1 cellular context compared by ENCODE assay signal in genomic region chr20:51760905-51761544, GRCh38.
A peak's percentile ranks its signal among the peaks of the same experiment; 100 is the strongest.
TF ChIP-seq lines count a peak whose summit lies in the region.

No MANE protein-coding gene starts in this region.

TF ChIP-seq in HepG2, 621 proteins besides CTCF, POLR2A, EP300 and RAD21 (continued from another document and continues in another):
- TF ChIP-seq, protein P1, sequence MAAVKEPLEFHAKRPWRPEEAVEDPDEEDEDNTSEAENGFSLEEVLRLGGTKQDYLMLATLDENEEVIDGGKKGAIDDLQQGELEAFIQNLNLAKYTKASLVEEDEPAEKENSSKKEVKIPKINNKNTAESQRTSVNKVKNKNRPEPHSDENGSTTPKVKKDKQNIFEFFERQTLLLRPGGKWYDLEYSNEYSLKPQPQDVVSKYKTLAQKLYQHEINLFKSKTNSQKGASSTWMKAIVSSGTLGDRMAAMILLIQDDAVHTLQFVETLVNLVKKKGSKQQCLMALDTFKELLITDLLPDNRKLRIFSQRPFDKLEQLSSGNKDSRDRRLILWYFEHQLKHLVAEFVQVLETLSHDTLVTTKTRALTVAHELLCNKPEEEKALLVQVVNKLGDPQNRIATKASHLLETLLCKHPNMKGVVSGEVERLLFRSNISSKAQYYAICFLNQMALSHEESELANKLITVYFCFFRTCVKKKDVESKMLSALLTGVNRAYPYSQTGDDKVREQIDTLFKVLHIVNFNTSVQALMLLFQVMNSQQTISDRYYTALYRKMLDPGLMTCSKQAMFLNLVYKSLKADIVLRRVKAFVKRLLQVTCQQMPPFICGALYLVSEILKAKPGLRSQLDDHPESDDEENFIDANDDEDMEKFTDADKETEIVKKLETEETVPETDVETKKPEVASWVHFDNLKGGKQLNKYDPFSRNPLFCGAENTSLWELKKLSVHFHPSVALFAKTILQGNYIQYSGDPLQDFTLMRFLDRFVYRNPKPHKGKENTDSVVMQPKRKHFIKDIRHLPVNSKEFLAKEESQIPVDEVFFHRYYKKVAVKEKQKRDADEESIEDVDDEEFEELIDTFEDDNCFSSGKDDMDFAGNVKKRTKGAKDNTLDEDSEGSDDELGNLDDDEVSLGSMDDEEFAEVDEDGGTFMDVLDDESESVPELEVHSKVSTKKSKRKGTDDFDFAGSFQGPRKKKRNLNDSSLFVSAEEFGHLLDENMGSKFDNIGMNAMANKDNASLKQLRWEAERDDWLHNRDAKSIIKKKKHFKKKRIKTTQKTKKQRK (IDR thresholded peaks at IDR 0.05; ENCODE audit: low read length): no peak
- TF ChIP-seq, protein P2, sequence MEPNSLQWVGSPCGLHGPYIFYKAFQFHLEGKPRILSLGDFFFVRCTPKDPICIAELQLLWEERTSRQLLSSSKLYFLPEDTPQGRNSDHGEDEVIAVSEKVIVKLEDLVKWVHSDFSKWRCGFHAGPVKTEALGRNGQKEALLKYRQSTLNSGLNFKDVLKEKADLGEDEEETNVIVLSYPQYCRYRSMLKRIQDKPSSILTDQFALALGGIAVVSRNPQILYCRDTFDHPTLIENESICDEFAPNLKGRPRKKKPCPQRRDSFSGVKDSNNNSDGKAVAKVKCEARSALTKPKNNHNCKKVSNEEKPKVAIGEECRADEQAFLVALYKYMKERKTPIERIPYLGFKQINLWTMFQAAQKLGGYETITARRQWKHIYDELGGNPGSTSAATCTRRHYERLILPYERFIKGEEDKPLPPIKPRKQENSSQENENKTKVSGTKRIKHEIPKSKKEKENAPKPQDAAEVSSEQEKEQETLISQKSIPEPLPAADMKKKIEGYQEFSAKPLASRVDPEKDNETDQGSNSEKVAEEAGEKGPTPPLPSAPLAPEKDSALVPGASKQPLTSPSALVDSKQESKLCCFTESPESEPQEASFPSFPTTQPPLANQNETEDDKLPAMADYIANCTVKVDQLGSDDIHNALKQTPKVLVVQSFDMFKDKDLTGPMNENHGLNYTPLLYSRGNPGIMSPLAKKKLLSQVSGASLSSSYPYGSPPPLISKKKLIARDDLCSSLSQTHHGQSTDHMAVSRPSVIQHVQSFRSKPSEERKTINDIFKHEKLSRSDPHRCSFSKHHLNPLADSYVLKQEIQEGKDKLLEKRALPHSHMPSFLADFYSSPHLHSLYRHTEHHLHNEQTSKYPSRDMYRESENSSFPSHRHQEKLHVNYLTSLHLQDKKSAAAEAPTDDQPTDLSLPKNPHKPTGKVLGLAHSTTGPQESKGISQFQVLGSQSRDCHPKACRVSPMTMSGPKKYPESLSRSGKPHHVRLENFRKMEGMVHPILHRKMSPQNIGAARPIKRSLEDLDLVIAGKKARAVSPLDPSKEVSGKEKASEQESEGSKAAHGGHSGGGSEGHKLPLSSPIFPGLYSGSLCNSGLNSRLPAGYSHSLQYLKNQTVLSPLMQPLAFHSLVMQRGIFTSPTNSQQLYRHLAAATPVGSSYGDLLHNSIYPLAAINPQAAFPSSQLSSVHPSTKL (CRISPR knock-in tag; IDR thresholded peaks at IDR 0.05): peak; percentile 92
- TF ChIP-seq FOXA3 (CRISPR knock-in tag; IDR thresholded peaks at IDR 0.05) (peak; percentile 90), ZBTB37 (CRISPR knock-in tag; IDR thresholded peaks at IDR 0.05) (no peak), ZSCAN21 (CRISPR knock-in tag; IDR thresholded peaks at IDR 0.05; ENCODE audit: borderline replicate concordance) (no peak), SP140L (CRISPR knock-in tag; IDR thresholded peaks at IDR 0.05; ENCODE audit: borderline replicate concordance) (no peak), GMEB1 (CRISPR knock-in tag; IDR thresholded peaks at IDR 0.05; ENCODE audit: borderline replicate concordance) (0 out of 2 replicates have a peak, but pooled peaks have one; percentile 16), BORCS8-MEF2B (CRISPR knock-in tag; IDR thresholded peaks at IDR 0.05) (no peak), ZEB1 (IDR thresholded peaks at IDR 0.05; ENCODE audit: insufficient replicate concordance, low read depth) (no peak), ZNF264 (CRISPR knock-in tag; IDR thresholded peaks at IDR 0.05) (no peak), ZNF441 (CRISPR knock-in tag; IDR thresholded peaks at IDR 0.05; ENCODE audit: borderline replicate concordance) (peak; percentile 52; the same call in 1 of the 2 replicates), ZNF235 (CRISPR knock-in tag; IDR thresholded peaks at IDR 0.05; ENCODE audit: borderline replicate concordance) (no peak), ZBTB20 (CRISPR knock-in tag; IDR thresholded peaks at IDR 0.05; ENCODE audit: borderline replicate concordance, low read depth) (no peak), JUN (CRISPR knock-in tag; IDR thresholded peaks at IDR 0.05) (0 out of 2 replicates have a peak, but pooled peaks have one; percentile 47), SNAPC5 (CRISPR knock-in tag; IDR thresholded peaks at IDR 0.05; ENCODE audit: borderline replicate concordance) (no peak), NONO (IDR thresholded peaks at IDR 0.05) (no peak), NONO (CRISPR knock-in tag; conservative IDR thresholded peaks at IDR 0.05) (no peak)
- TF ChIP-seq, protein P3, sequence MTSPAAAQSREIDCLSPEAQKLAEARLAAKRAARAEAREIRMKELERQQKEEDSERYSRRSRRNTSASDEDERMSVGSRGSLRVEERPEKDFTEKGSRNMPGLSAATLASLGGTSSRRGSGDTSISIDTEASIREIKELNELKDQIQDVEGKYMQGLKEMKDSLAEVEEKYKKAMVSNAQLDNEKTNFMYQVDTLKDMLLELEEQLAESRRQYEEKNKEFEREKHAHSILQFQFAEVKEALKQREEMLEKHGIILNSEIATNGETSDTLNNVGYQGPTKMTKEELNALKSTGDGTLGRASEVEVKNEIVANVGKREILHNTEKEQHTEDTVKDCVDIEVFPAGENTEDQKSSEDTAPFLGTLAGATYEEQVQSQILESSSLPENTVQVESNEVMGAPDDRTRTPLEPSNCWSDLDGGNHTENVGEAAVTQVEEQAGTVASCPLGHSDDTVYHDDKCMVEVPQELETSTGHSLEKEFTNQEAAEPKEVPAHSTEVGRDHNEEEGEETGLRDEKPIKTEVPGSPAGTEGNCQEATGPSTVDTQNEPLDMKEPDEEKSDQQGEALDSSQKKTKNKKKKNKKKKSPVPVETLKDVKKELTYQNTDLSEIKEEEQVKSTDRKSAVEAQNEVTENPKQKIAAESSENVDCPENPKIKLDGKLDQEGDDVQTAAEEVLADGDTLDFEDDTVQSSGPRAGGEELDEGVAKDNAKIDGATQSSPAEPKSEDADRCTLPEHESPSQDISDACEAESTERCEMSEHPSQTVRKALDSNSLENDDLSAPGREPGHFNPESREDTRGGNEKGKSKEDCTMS (CRISPR knock-in tag; conservative IDR thresholded peaks at IDR 0.05): no peak
- TF ChIP-seq, protein P4, sequence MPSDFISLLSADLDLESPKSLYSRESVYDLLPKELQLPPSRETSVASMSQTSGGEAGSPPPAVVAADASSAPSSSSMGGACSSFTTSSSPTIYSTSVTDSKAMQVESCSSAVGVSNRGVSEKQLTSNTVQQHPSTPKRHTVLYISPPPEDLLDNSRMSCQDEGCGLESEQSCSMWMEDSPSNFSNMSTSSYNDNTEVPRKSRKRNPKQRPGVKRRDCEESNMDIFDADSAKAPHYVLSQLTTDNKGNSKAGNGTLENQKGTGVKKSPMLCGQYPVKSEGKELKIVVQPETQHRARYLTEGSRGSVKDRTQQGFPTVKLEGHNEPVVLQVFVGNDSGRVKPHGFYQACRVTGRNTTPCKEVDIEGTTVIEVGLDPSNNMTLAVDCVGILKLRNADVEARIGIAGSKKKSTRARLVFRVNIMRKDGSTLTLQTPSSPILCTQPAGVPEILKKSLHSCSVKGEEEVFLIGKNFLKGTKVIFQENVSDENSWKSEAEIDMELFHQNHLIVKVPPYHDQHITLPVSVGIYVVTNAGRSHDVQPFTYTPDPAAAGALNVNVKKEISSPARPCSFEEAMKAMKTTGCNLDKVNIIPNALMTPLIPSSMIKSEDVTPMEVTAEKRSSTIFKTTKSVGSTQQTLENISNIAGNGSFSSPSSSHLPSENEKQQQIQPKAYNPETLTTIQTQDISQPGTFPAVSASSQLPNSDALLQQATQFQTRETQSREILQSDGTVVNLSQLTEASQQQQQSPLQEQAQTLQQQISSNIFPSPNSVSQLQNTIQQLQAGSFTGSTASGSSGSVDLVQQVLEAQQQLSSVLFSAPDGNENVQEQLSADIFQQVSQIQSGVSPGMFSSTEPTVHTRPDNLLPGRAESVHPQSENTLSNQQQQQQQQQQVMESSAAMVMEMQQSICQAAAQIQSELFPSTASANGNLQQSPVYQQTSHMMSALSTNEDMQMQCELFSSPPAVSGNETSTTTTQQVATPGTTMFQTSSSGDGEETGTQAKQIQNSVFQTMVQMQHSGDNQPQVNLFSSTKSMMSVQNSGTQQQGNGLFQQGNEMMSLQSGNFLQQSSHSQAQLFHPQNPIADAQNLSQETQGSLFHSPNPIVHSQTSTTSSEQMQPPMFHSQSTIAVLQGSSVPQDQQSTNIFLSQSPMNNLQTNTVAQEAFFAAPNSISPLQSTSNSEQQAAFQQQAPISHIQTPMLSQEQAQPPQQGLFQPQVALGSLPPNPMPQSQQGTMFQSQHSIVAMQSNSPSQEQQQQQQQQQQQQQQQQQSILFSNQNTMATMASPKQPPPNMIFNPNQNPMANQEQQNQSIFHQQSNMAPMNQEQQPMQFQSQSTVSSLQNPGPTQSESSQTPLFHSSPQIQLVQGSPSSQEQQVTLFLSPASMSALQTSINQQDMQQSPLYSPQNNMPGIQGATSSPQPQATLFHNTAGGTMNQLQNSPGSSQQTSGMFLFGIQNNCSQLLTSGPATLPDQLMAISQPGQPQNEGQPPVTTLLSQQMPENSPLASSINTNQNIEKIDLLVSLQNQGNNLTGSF (CRISPR knock-in tag; IDR thresholded peaks at IDR 0.05): no peak
- TF ChIP-seq, protein P5, sequence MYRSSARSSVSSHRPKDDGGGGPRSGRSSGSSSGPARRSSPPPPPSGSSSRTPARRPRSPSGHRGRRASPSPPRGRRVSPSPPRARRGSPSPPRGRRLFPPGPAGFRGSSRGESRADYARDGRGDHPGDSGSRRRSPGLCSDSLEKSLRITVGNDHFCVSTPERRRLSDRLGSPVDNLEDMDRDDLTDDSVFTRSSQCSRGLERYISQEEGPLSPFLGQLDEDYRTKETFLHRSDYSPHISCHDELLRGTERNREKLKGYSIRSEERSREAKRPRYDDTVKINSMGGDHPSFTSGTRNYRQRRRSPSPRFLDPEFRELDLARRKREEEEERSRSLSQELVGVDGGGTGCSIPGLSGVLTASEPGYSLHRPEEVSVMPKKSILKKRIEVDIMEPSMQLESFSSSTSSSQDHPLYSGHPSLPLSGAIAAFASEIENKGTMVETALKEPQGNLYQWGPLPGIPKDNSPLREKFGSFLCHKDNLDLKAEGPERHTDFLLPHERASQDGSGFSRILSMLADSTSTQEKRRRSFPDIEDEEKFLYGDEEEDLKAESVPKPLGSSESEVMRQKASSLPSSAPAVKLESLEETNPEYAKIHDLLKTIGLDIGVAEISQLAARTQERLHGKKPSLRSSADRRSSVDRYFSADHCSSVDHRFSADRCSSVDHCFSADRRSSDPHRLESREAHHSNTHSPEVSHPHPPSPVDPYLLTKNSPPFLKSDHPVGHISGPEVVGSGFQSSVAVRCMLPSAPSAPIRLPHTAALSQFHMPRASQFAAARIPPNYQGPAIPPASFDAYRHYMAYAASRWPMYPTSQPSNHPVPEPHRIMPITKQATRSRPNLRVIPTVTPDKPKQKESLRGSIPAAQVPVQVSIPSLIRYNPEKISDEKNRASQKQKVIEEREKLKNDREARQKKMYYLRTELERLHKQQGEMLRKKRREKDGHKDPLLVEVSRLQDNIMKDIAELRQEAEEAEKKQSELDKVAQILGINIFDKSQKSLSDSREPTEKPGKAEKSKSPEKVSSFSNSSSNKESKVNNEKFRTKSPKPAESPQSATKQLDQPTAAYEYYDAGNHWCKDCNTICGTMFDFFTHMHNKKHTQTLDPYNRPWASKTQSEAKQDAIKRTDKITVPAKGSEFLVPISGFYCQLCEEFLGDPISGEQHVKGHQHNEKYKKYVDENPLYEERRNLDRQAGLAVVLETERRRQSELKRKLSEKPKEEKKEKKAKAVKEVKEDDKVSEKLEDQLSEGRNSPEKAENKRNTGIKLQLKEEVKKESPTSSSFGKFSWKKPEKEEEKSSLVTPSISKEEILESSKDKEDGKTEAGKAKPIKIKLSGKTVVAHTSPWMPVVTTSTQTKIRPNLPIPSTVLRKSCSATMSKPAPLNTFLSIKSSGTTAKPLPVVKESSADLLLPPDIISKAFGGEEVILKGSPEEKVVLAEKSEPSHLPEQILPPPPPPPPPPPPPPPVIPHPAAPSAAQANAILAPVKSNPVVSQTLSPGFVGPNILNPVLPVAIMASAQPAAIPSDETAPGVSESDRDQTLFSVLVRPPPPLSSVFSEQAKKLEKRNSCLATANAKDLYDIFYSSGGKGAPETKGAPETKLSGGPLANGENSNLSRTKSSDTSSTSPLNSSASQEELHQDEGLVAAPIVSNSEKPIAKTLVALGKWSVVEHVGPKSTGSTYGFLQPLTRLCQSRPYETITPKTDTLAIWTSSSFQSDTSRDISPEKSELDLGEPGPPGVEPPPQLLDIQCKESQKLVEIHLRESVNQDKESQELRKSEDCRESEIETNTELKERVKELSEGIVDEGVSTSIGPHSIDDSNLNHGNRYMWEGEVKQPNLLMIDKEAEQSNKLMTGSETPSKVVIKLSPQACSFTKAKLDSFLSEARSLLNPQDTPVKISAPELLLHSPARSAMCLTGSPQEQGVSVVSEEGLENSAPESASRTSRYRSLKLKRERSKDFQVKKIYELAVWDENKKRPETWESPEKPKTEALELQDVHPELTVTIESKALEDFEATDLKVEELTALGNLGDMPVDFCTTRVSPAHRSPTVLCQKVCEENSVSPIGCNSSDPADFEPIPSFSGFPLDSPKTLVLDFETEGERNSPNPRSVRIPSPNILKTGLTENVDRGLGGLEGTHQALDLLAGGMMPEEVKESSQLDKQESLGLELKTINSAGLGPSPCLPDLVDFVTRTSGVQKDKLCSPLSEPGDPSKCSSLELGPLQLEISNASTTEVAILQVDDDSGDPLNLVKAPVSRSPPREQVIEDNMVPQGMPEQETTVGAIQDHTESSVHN (CRISPR knock-in tag; IDR thresholded peaks at IDR 0.05): no peak; the same call in 1 of the 2 replicates
- TF ChIP-seq, protein P6, sequence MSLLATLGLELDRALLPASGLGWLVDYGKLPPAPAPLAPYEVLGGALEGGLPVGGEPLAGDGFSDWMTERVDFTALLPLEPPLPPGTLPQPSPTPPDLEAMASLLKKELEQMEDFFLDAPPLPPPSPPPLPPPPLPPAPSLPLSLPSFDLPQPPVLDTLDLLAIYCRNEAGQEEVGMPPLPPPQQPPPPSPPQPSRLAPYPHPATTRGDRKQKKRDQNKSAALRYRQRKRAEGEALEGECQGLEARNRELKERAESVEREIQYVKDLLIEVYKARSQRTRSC (CRISPR knock-in tag; IDR thresholded peaks at IDR 0.05; ENCODE audit: low read depth): no peak
